Comparison of ENCODE assay signal across 8 cellular contexts in the genomic region with DNA sequence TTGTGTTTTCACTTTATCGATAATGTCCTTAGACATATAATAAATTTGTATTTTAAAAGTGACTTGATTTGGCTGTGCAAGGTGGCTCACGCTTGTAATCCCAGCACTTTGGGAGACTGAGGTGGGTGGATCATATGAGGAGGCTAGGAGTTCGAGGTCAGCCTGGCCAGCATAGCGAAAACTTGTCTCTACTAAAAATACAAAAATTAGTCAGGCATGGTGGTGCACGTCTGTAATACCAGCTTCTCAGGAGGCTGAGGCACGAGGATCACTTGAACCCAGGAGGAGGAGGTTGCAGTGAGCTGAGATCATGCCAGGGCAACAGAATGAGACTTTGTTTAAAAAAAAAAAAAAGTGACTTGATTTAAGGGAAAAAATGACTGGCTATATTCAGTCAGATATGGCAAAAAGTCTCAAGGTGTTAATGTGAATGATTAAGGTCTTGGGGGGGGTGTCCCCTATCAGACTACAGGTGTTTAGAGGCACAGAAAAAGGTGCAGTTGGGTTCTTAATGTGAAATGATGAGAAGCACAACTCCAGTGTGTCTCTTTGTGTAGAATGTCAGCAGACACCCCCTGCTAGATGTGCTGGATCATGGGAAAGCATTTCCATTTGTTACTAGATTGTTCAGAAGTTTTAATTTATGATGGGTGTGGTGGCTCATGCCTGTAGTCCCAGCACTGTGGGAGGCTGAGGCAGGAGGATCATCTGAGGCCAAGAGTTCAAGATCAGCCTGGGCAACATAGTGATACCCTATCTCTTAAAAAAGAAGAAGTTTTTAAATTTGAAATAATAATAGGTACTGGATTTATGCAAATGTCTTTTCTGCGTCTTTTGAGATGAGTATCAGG. TPM values are rescaled to one million over a fixed set of nuclear protein-coding genes. Genes with fewer than 3 reads are reported as not detected.
DNase-seq lines count a peak whose midpoint lies in the region; ATAC-seq lines count a peak whose summit lies in the region.

No MANE protein-coding gene starts in this region.

- no peak for DNase-seq in activated CD4-positive, CD25-positive, alpha-beta regulatory T cell (lab: John Stamatoyannopoulos, UW)
- DNase-seq in activated T-helper 2 cell treated with anti-CD3 and anti-CD28 coated beads, Interferon-gamma antibody, Interleukin-2, Interleukin-4, amounts not matched to agents 10 μg/mL and 5 μg/mL and 100 μg/mL, durations not matched to agents 14 hours and 24 hours and 36 hours (ENCODE audit: low spot score) = no peak
- DNase-seq in iris pigment epithelial cell (ENCODE audit: low read depth) (peak; percentile 41), stromal cell of bone marrow (ENCODE audit: low read depth) (peak; percentile 25), NCI-H2081 (lab: John Stamatoyannopoulos, UW) (no peak)

- H3K27me3 Mint-ChIP-seq in activated T-helper 2 cell treated with anti-CD3 and anti-CD28 coated beads, Interferon-gamma antibody, Interleukin-2, Interleukin-4, amounts not matched to agents 10 μg/mL and 5 μg/mL and 100 μg/mL, durations not matched to agents 14 hours and 24 hours and 36 hours (ENCODE audit: low read depth) = no peaks in the 10 kb centered on the region

- intact Hi-C loops in activated T-helper 2 cell treated with anti-CD3 and anti-CD28 coated beads, Interferon-gamma antibody, Interleukin-2, Interleukin-4, amounts not matched to agents 10 μg/mL and 5 μg/mL and 100 μg/mL, durations not matched to agents 14 hours and 24 hours and 36 hours (cut with micrococcal nuclease) = no loop called here

- no peak overlapping the region for H3K4me3 Mint-ChIP-seq in activated T-helper 2 cell treated with anti-CD3 and anti-CD28 coated beads, Interferon-gamma antibody, Interleukin-2, Interleukin-4, amounts not matched to agents 10 μg/mL and 5 μg/mL and 100 μg/mL, durations not matched to agents 14 hours and 24 hours and 36 hours (ENCODE audit: low read depth)

- peak overlapping the region; percentile 39 for H3K27ac Mint-ChIP-seq in activated T-helper 2 cell treated with anti-CD3 and anti-CD28 coated beads, Interferon-gamma antibody, Interleukin-2, Interleukin-4, amounts not matched to agents 10 μg/mL and 5 μg/mL and 100 μg/mL, durations not matched to agents 14 hours and 24 hours and 36 hours

- no peaks in the 10 kb centered on the region for H3K9me3 Mint-ChIP-seq in activated T-helper 2 cell treated with anti-CD3 and anti-CD28 coated beads, Interferon-gamma antibody, Interleukin-2, Interleukin-4, amounts not matched to agents 10 μg/mL and 5 μg/mL and 100 μg/mL, durations not matched to agents 14 hours and 24 hours and 36 hours

- H3K36me3 Mint-ChIP-seq in activated T-helper 2 cell treated with anti-CD3 and anti-CD28 coated beads, Interferon-gamma antibody, Interleukin-2, Interleukin-4, amounts not matched to agents 10 μg/mL and 5 μg/mL and 100 μg/mL, durations not matched to agents 14 hours and 24 hours and 36 hours (ENCODE audit: low read depth) = peaks cover 78% of the 10 kb centered on the region

- peaks cover 60% of the 10 kb centered on the region for H3K4me1 Mint-ChIP-seq in activated T-helper 2 cell treated with anti-CD3 and anti-CD28 coated beads, Interferon-gamma antibody, Interleukin-2, Interleukin-4, amounts not matched to agents 10 μg/mL and 5 μg/mL and 100 μg/mL, durations not matched to agents 14 hours and 24 hours and 36 hours (ENCODE audit: low read depth)

- peak; percentile 70 to 77 for ATAC-seq in activated CD4-positive, CD25-positive, alpha-beta regulatory T cell treated with anti-CD3 and anti-CD28 coated beads, Interleukin-2, amount 50 U/mL, for 24 hours
- ATAC-seq in GM21381 (IDR thresholded peaks at IDR 0.05; ENCODE audit: unreplicated experiment) (no peak), esophagus mucosa (no peak)

RNA-seq across cellular contexts. Expression of gene NEAT1, which starts 17.0 kb away (rescaled TPM):
- total RNA-seq in activated T-helper 2 cell treated with anti-CD3 and anti-CD28 coated beads, Interferon-gamma antibody, Interleukin-2, Interleukin-4, amounts not matched to agents 10 μg/mL and 5 μg/mL and 100 μg/mL, durations not matched to agents 14 hours and 24 hours and 36 hours = 422 and 430 TPM in 2 replicates
- 389 TPM for total RNA-seq in esophagus mucosa

RNA-seq across cellular contexts. Expression of gene FRMD8, which starts 53.1 kb away (rescaled TPM):
- 39.7 and 39.8 TPM in 2 replicates for total RNA-seq in activated T-helper 2 cell treated with anti-CD3 and anti-CD28 coated beads, Interferon-gamma antibody, Interleukin-2, Interleukin-4, amounts not matched to agents 10 μg/mL and 5 μg/mL and 100 μg/mL, durations not matched to agents 14 hours and 24 hours and 36 hours
- total RNA-seq in esophagus mucosa = 37.1 TPM

RNA-seq across cellular contexts. Expression of gene SLC25A45, which starts 57.1 kb away (rescaled TPM):
- 14.6 and 16.3 TPM in 2 replicates for total RNA-seq in activated T-helper 2 cell treated with anti-CD3 and anti-CD28 coated beads, Interferon-gamma antibody, Interleukin-2, Interleukin-4, amounts not matched to agents 10 μg/mL and 5 μg/mL and 100 μg/mL, durations not matched to agents 14 hours and 24 hours and 36 hours
- 3.4 TPM for total RNA-seq in esophagus mucosa

RNA-seq across cellular contexts. Expression of gene MALAT1, which starts 59.3 kb away (rescaled TPM):
- total RNA-seq in activated T-helper 2 cell treated with anti-CD3 and anti-CD28 coated beads, Interferon-gamma antibody, Interleukin-2, Interleukin-4, amounts not matched to agents 10 μg/mL and 5 μg/mL and 100 μg/mL, durations not matched to agents 14 hours and 24 hours and 36 hours = 4,338 and 4,347 TPM in 2 replicates
- 4,086 TPM for total RNA-seq in esophagus mucosa

Comparison
In these comparisons a context has a peak if more than half of its experiments do, and no peak if none do; other contexts are left out.
1. ATAC-seq: peak in activated CD4-positive, CD25-positive, alpha-beta regulatory T cell treated with anti-CD3 and anti-CD28 coated beads, Interleukin-2, amount 50 U/mL, for 24 hours (2 of 2); none in GM21381 (single experiment) and esophagus mucosa (single experiment).
2. DNase-seq: peak in iris pigment epithelial cell (single experiment) and stromal cell of bone marrow (single experiment); none in activated CD4-positive, CD25-positive, alpha-beta regulatory T cell (0 of 4), activated T-helper 2 cell treated with anti-CD3 and anti-CD28 coated beads, Interferon-gamma antibody, Interleukin-2, Interleukin-4, amounts not matched to agents 10 μg/mL and 5 μg/mL and 100 μg/mL, durations not matched to agents 14 hours and 24 hours and 36 hours (single experiment) and NCI-H2081 (0 of 2).